Comparison of ENCODE assay signal across 8 cellular contexts in the genomic region with DNA sequence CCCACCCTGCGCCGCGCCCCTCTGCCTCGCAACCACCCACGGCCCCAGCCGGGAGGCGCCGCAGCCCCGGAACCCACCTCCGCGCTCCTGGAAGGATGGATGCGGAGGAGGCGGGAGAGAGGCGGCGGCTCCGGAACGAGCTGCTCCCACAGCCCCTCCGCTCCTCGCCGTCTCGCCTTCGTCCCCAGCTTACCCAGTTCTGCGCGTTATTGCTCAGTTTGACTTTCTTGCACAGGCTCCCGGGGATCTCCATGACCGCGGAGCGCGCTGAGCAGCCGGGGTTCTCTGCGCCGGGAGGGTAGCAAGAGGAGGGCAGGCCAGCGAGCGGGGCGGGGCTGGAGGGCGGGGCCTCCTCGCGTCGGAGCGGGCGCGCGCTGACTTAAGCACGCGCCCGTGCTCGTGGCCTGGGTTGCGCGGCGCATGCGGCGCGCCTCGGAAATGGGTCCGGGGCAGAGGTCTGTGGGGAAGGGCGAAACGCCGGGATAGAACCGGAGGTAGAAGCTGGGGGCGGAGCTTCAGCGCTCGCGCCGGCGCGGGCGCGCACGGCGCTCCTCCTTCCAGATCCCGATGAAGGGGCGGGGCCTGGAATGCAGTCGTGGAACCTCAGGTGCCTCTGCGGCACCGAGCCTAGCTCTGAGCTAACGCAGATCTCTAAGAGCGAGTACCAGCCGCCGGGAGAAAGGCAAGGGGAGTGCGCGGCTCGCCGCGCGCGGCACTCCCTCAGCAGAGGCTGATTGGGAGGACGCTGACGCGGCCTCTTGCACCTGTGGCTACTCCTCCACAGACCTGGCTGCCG. TPM values are rescaled to one million over a fixed set of nuclear protein-coding genes. Genes with fewer than 3 reads are reported as not detected.
A peak's percentile ranks its signal among the peaks of the same experiment; 100 is the strongest.
DNase-seq lines count a peak whose midpoint lies in the region; ATAC-seq and TF ChIP-seq lines count a peak whose summit lies in the region.

A gene (minus strand): TSS at position 308 of the 796 bp plus-strand sequence. CDS start 55 bp downstream, at position 253.

- H3K27me3 ChIP-seq in HAP-1 (ENCODE audit: low read depth): no peaks in the 10 kb centered on the region
- H3K27me3 ChIP-seq in MG63: no peaks in the 10 kb centered on the region

- no peaks in the 10 kb centered on the region for H3K9me3 Mint-ChIP-seq in natural killer cell treated with Interleukin-12 subunit alpha and Interleukin-12 subunit beta and Interleukin-15 and Interleukin-18, amount 100 ng/mL, for 72 hours

- H3K36me3 ChIP-seq in HAP-1 (replicated peaks) (no peaks in the 10 kb centered on the region), MG63 (no peaks in the 10 kb centered on the region)

- peaks cover 22 to 29% of the 10 kb centered on the region in 2 donors for H3K4me1 Mint-ChIP-seq in natural killer cell treated with Interleukin-12 subunit alpha and Interleukin-12 subunit beta and Interleukin-15 and Interleukin-18, amount 100 ng/mL, for 72 hours (ENCODE audit: low read depth in 2 of 2)

- no peaks in the 10 kb centered on the region for H3K27me3 Mint-ChIP-seq in natural killer cell treated with Interleukin-12 subunit alpha and Interleukin-12 subunit beta and Interleukin-15 and Interleukin-18, amount 100 ng/mL, for 72 hours

- TF ChIP-seq CTCF in fibroblast of pulmonary artery (IDR thresholded peaks at IDR 0.05; ENCODE audit: low read length, missing control alignments): no peak

- peak within 1 kb of the TSS; percentile 95 for H3K4me3 Mint-ChIP-seq in natural killer cell treated with Interleukin-12 subunit alpha and Interleukin-12 subunit beta and Interleukin-15 and Interleukin-18, amount 100 ng/mL, for 72 hours

- H3K9me3 ChIP-seq in HAP-1: no peaks in the 10 kb centered on the region
- no peaks in the 10 kb centered on the region for H3K9me3 ChIP-seq in MG63

- in situ Hi-C loops in G401 (cut with HindIII; ENCODE audit: low sequenced_read_pairs): no loop called here
- in situ Hi-C loops in HAP-1 (cut with MboI; ENCODE audit: low sequenced_read_pairs): no loop called here

- DNase-seq in G401 (ENCODE audit: low spot score): peak; percentile 98
- DNase-seq in HAP-1 (ENCODE audit: low spot score in 2 of 2): peak; percentile 96 to 98
- DNase-seq in MG63: peak; percentile 90
- peak; percentile 66 to 83 for DNase-seq in SHP77 (lab: John Stamatoyannopoulos, UW)
- peak; percentile 95 for DNase-seq in activated effector memory CD4-positive, alpha-beta T cell treated with Interleukin-2 at 50 U/mL for 16 hours
- DNase-seq in fibroblast of pulmonary artery (ENCODE audit: low read depth): peak; percentile 98
- DNase-seq in natural killer cell treated with Interleukin-12 subunit alpha and Interleukin-12 subunit beta and Interleukin-15 and Interleukin-18, amount 100 ng/mL, for 72 hours (ENCODE audit: low spot score): peak; percentile 97
- peak; percentile 91 for DNase-seq in stimulated activated naive CD4-positive, alpha-beta T cell treated with Interleukin-2 at 50 U/mL for 16 hours (lab: John Stamatoyannopoulos, UW)

- ATAC-seq in natural killer cell treated with Interleukin-12 subunit alpha and Interleukin-12 subunit beta and Interleukin-15 and Interleukin-18, amount 100 ng/mL, for 72 hours: peak; percentile 97

- no peaks in the 10 kb centered on the region for H3K36me3 Mint-ChIP-seq in natural killer cell treated with Interleukin-12 subunit alpha and Interleukin-12 subunit beta and Interleukin-15 and Interleukin-18, amount 100 ng/mL, for 72 hours

- peak within 1 kb of the TSS; percentile 82 to 95 for H3K27ac Mint-ChIP-seq in natural killer cell treated with Interleukin-12 subunit alpha and Interleukin-12 subunit beta and Interleukin-15 and Interleukin-18, amount 100 ng/mL, for 72 hours

- H3K4me3 ChIP-seq in HAP-1 (peak within 1 kb of the TSS; percentile 95), MG63 (peak within 1 kb of the TSS; percentile 78), fibroblast of pulmonary artery (replicated peaks; ENCODE audit: low read depth, low read length) (peak within 1 kb of the TSS; percentile 88)

- peaks cover 5% of the 10 kb centered on the region for H3K4me1 ChIP-seq in HAP-1

RNA-seq across cellular contexts. Expression of the gene that starts here (rescaled TPM):
- 13.8 and 23.8 TPM in 2 replicates for total RNA-seq in G401 (2014; rRNA removed; shearing (Covaris generic))
- total RNA-seq in MG63 (2014; rRNA removed; shearing (Covaris generic); ENCODE audit: low replicate concordance): 12.3 and 12.6 TPM in 2 replicates
- 10 to 100 TPM; 12.1 to 25.1 TPM for total RNA-seq in natural killer cell treated with Interleukin-12 subunit alpha and Interleukin-12 subunit beta and Interleukin-15 and Interleukin-18, amount 100 ng/mL, for 72 hours

Comparison
In these comparisons a context has a peak if more than half of its experiments do, and no peak if none do; other contexts are left out.
1. Peak in every context shown above with its lines: DNase-seq, ATAC-seq and H3K4me3 ChIP-seq.